ENCODE assay signal across 24 cellular contexts in genomic region chr2:151067658-151068369, GRCh38.
"Had no signal": no experiment of that assay in that cellular context is flagged by ENCODE, and none has a peak within 500 bp of the region (broad histone marks: within the 10 kb centered on the region; RNA-seq: fewer than 3 reads in every experiment).

No MANE protein-coding gene starts in this region.

- H3K4me1 ChIP-seq: gastrocnemius medialis, suprapubic skin, transverse colon, vagina had no signal

- H3K4me2 ChIP-seq: smooth muscle cell had no signal

- H3K36me3 ChIP-seq: gastrocnemius medialis, suprapubic skin, transverse colon, vagina had no signal

- H3K4me3 ChIP-seq: gastrocnemius medialis, lung, mucosa of descending colon, smooth muscle cell, suprapubic skin, transverse colon, vagina had no signal

- DNase-seq: cortex of kidney; effector memory CD8-positive, alpha-beta T cell; gastrocnemius medialis; head of caudate nucleus; kidney; mesenchymal stem cell; mucosa of descending colon; naive B cell; stimulated activated CD4-positive, alpha-beta T cell treated with anti-CD3 and anti-CD28 coated beads, Interleukin-12 subunit alpha, Interleukin-12 subunit beta, amount 100 ng/mL, for 4 hours; stimulated activated CD4-positive, alpha-beta T cell treated with anti-CD3 and anti-CD28 coated beads, Interleukin-1b, Interleukin-23, amount 100 ng/mL, for 48 hours; stimulated activated CD4-positive, alpha-beta T cell treated with anti-CD3 and anti-CD28 coated beads, Interleukin-4, amount 100 ng/mL, for 1 hour; stimulated activated CD8-positive, alpha-beta memory T cell treated with anti-CD3 and anti-CD28 coated beads, Interleukin-4, amount 100 ng/mL, for 48 hours; stimulated activated naive CD4-positive, alpha-beta T cell; stimulated activated naive CD8-positive, alpha-beta T cell treated with anti-CD3 and anti-CD28 coated beads, Interleukin-15, amount 100 ng/mL, for 72 hours; transverse colon had no signal

- H3K9me3 ChIP-seq: gastrocnemius medialis, mucosa of descending colon, suprapubic skin, transverse colon, vagina had no signal

- H3K27me3 ChIP-seq: gastrocnemius medialis, suprapubic skin, transverse colon, vagina had no signal

- H3K27ac ChIP-seq: gastrocnemius medialis, parathyroid adenoma, suprapubic skin, transverse colon, vagina had no signal

- H3K9ac ChIP-seq: parathyroid adenoma had no signal

- H3K79me2 ChIP-seq: parathyroid adenoma had no signal

- H2AFZ ChIP-seq: parathyroid adenoma had no signal

- FAIRE-seq: endometrium, kidney had no signal

- ATAC-seq: effector memory CD8-positive, alpha-beta T cell; gastrocnemius medialis; left lobe of liver; mucosa of descending colon; natural killer cell treated with Interleukin-12 subunit alpha and Interleukin-12 subunit beta and Interleukin-15 and Interleukin-18, amount 100 ng/mL, for 72 hours; sciatic nerve; stimulated activated naive CD8-positive, alpha-beta T cell treated with anti-CD3 and anti-CD28 coated beads, Interleukin-15, amount 100 ng/mL, for 72 hours had no signal
